ENCODE assay signal across 8 cellular contexts in the genomic region with DNA sequence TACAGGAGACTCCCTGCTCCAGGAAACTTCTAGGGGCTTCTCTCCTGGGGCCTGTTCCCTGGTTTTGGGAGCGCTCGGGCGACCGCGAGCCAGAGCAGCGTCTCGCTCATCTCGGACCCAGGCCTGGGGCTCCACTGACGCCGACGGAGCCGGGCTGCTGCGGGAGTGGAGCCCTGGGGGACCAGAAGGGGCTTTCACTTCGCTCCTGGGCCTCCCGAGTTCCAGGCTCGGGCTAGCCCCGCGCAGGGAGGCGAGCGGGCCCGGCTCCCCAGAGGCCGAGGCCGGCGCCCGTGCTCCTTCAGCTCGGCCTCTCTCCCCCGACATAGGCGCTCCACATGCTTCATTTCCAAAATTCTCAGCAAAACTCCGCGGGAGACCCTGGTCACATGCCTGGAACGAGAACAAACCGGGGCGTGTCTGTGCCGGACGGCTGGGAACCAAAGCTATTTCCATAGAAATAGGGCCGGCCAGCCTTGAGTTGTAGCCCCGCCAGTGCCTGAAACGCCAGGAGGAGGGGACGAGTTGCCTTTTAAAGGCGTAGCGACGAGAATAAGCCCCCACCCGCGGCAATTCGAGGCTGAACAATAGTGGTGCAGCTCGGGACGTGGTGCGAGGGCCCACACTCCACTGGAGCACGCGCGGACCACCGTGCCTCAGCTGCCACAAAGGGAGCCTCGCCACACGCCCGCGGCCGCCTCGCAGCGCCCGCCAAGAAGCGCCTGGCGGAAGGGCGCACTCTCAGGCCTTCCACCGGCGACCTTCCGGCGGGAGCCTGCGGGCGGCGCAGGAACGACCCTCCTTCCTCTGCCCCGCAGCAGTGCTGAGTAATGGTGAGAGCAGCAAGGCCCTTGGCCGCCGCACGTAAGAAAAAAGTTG. TPM values are rescaled to one million over a fixed set of nuclear protein-coding genes. Genes with fewer than 3 reads are reported as not detected.
A peak's percentile ranks its signal among the peaks of the same experiment; 100 is the strongest.
DNase-seq lines count a peak whose midpoint lies in the region; ATAC-seq, FAIRE-seq and TF ChIP-seq lines count a peak whose summit lies in the region.

No MANE protein-coding gene starts in this region.

- peaks cover 48% of the 10 kb centered on the region for H3K79me2 ChIP-seq in neural progenitor cell (ENCODE audit: low read depth)

- H3K36me3 Mint-ChIP-seq in neural progenitor cell, result peaks cover 5% of the 10 kb centered on the region

- peak overlapping the region; percentile 76 for H3K4me2 ChIP-seq in neural progenitor cell

- H3K4me1 ChIP-seq in neural progenitor cell, result peaks cover 33% of the 10 kb centered on the region
- peaks cover 36% of the 10 kb centered on the region for H3K4me1 ChIP-seq in upper lobe of right lung

- H2AFZ ChIP-seq in neural progenitor cell (replicated peaks), result peak overlapping the region; percentile 46

- no peaks in the 10 kb centered on the region for H3K36me3 ChIP-seq in neural progenitor cell
- H3K36me3 ChIP-seq in upper lobe of right lung, result no peaks in the 10 kb centered on the region

- H3K27ac Mint-ChIP-seq in neural progenitor cell, result peak overlapping the region; percentile 95

- H3K4me3 ChIP-seq in foreskin fibroblast (ENCODE audit: low read depth in 1 of 2, low read length in 2 of 2) (peak overlapping the region; percentile 46 to 57), neural progenitor cell (peak overlapping the region; percentile 44), upper lobe of right lung (peak overlapping the region; percentile 80)

- peaks cover 35% of the 10 kb centered on the region for H4K20me1 ChIP-seq in neural progenitor cell (ENCODE audit: low read depth)

- H3K27me3 Mint-ChIP-seq in neural progenitor cell (ENCODE audit: insufficient read depth, low read depth), result peaks cover 8% of the 10 kb centered on the region

- peak overlapping the region; percentile 81 for H3K4me3 Mint-ChIP-seq in neural progenitor cell

- DNase-seq in AG08395 (ENCODE audit: low spot score) (peak; percentile 67), GM12891 (ENCODE audit: insufficient read length, low spot score) (peak; percentile 59), NCI-H146 treated with DMSO at 0.1 percent for 48 hours (lab: John Stamatoyannopoulos, UW; ENCODE audit: unreplicated experiment) (peak; percentile 17), foreskin fibroblast (peak; percentile 62 to 86), neural progenitor cell (ENCODE audit: low spot score) (peak; percentile 88), upper lobe of right lung (peak; percentile 87)
- DNase-seq in activated CD8-positive, alpha-beta memory T cell treated with anti-CD3 and anti-CD28 coated beads, Interleukin-2, amount 50 U/mL, for 4 hours, result peak; percentile 57

- intact Hi-C loops in upper lobe of right lung (cut with DNase I), result no loop called here

- peak; percentile 32 for ATAC-seq in HG02759 (IDR thresholded peaks at IDR 0.05; ENCODE audit: unreplicated experiment)
- ATAC-seq in upper lobe of right lung, result peak; percentile 26

- H3K27me3 ChIP-seq in neural progenitor cell, result no peaks in the 10 kb centered on the region
- no peaks in the 10 kb centered on the region for H3K27me3 ChIP-seq in upper lobe of right lung

- peak; percentile 50; the same call in 1 of the 2 replicates for TF ChIP-seq POLR2A in GM12891 (IDR thresholded peaks at IDR 0.05; ENCODE audit: low read depth, low read length)

- H3F3A ChIP-seq in neural progenitor cell (ENCODE audit: low read depth), result peaks cover 24% of the 10 kb centered on the region

- peaks cover 3% of the 10 kb centered on the region for H3K9me3 Mint-ChIP-seq in neural progenitor cell

- peaks cover 34% of the 10 kb centered on the region for H3K4me1 Mint-ChIP-seq in neural progenitor cell

- peak overlapping the region; percentile 23 for H3K9ac ChIP-seq in neural progenitor cell

- no peaks in the 10 kb centered on the region for H3K9me3 ChIP-seq in neural progenitor cell (ENCODE audit: low read depth)
- H3K9me3 ChIP-seq in upper lobe of right lung, result no peaks in the 10 kb centered on the region

- TF ChIP-seq CTCF in foreskin fibroblast (IDR thresholded peaks at IDR 0.05; ENCODE audit: low read depth, low read length) (no peak), neural progenitor cell (IDR thresholded peaks at IDR 0.05) (no peak), upper lobe of right lung (IDR thresholded peaks at IDR 0.05) (no peak)

- H3K27ac ChIP-seq in neural progenitor cell (peak overlapping the region; percentile 95), upper lobe of right lung (peak overlapping the region; percentile 100)

- FAIRE-seq in GM12891 (lab: Jason Lieb, UNC), result peak; percentile 26

TF ChIP-seq in GM12891, 5 proteins besides CTCF, POLR2A, EP300 and RAD21:
- peak; percentile 38; the same call in 1 of the 2 replicates for TF ChIP-seq POU2F2 (IDR thresholded peaks at IDR 0.05; ENCODE audit: low read depth, low read length)
- TF ChIP-seq PAX5 (IDR thresholded peaks at IDR 0.05; ENCODE audit: insufficient read depth, low read length, severe bottlenecking), result no peak

RNA-seq across cellular contexts. Expression of a gene that starts 1.1 kb away (rescaled TPM):
- 62.8 TPM for polyA plus RNA-seq in GM12891 (2012; ENCODE audit: low read depth, missing spikeins)
- total RNA-seq in neural progenitor cell (ENCODE audit: low replicate concordance) (212 and 304 TPM in 2 replicates), upper lobe of right lung (158 TPM)

RNA-seq across cellular contexts. Expression of a gene that starts 12.2 kb away (rescaled TPM):
- polyA plus RNA-seq in GM12891 (2012; ENCODE audit: low read depth, missing spikeins), result 200 TPM
- total RNA-seq in neural progenitor cell (ENCODE audit: low replicate concordance) (22.8 and 86.4 TPM in 2 replicates), upper lobe of right lung (62.4 TPM)

Comparison
In these comparisons a context has a peak if more than half of its experiments do, and no peak if none do; other contexts are left out.
1. Peak in every context shown above with its lines: DNase-seq, ATAC-seq, H3K4me3 ChIP-seq and H3K27ac ChIP-seq.
2. DNase-seq: peak in every context shown above with its lines; median percentile 88 in neural progenitor cell; 87 in upper lobe of right lung; 74 in foreskin fibroblast; 67 in AG08395; 59 in GM12891; 57 in activated CD8-positive, alpha-beta memory T cell treated with anti-CD3 and anti-CD28 coated beads, Interleukin-2, amount 50 U/mL, for 4 hours; 17 in NCI-H146 treated with DMSO at 0.1 percent for 48 hours.